Comparison of ENCODE assay signal across 24 cellular contexts in the genomic region with DNA sequence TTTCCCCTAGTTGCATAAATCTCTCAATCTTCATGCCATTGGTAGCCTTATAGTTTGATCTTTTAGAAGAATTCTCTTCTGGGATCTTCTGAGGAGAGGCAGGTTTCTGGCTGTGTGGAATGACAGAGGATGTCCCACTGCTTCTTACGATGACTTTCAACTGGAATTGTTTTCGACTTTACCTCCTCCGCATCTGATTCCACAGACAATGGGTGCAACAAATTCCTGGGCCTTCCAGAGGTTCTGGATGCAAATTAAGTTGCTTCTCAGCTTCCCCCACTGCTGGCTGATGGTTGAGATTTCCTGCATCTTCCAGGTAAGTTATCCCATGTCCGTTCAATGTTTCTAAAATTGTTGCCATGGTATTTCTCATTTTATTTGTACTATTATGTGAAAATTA.
"Had no signal": no experiment of that assay in that cellular context is flagged by ENCODE, and none has a peak within 500 bp of the region (broad histone marks: within the 10 kb centered on the region; RNA-seq: fewer than 3 reads in every experiment).

No MANE protein-coding gene starts in this region.

- H3K36me3 Mint-ChIP-seq: activated CD8-positive, alpha-beta memory T cell treated with anti-CD3 and anti-CD28 coated beads, Interleukin-2, amount 10 ng/mL, durations not matched to agents 7 days and 5 days; activated naive CD4-positive, alpha-beta T cell treated with anti-CD3 and anti-CD28 coated beads, Interleukin-2, amount 50 U/mL, for 72 hours; natural killer cell; T-cell had no signal

- ATAC-seq: activated CD8-positive, alpha-beta memory T cell treated with anti-CD3 and anti-CD28 coated beads, Interleukin-2, amount 10 ng/mL, durations not matched to agents 7 days and 5 days; activated CD8-positive, alpha-beta T cell treated with anti-CD3 and anti-CD28 coated beads for 36 hours; activated naive CD4-positive, alpha-beta T cell treated with anti-CD3 and anti-CD28 coated beads, Interleukin-2, amount 50 U/mL, for 72 hours; heart right ventricle; natural killer cell; T-cell had no signal

- H3K27ac Mint-ChIP-seq: activated CD4-positive, alpha-beta T cell treated with anti-CD3 and anti-CD28 coated beads, Interleukin-2, amount 10 ng/mL, durations not matched to agents 7 days and 5 days; activated CD8-positive, alpha-beta memory T cell treated with anti-CD3 and anti-CD28 coated beads, Interleukin-2, amount 10 ng/mL, durations not matched to agents 7 days and 5 days; activated CD8-positive, alpha-beta T cell treated with anti-CD3 and anti-CD28 coated beads for 36 hours; activated naive CD4-positive, alpha-beta T cell treated with anti-CD3 and anti-CD28 coated beads, Interleukin-2, amount 50 U/mL, for 72 hours; natural killer cell; progenitor cell of endocrine pancreas; T-cell; T-helper 2 cell treated with Interferon-gamma antibody and Interleukin-4, amounts not matched to agents 5 μg/mL and 100 μg/mL, for 36 hours had no signal

- H3K4me3 Mint-ChIP-seq: activated CD4-positive, alpha-beta T cell treated with anti-CD3 and anti-CD28 coated beads, Interleukin-2, amount 10 ng/mL, durations not matched to agents 7 days and 5 days; activated CD8-positive, alpha-beta memory T cell treated with anti-CD3 and anti-CD28 coated beads, Interleukin-2, amount 10 ng/mL, durations not matched to agents 7 days and 5 days; activated CD8-positive, alpha-beta T cell treated with anti-CD3 and anti-CD28 coated beads for 36 hours; natural killer cell; T-cell; T-helper 2 cell treated with Interferon-gamma antibody and Interleukin-4, amounts not matched to agents 5 μg/mL and 100 μg/mL, for 36 hours had no signal

- H3K9me3 Mint-ChIP-seq: activated CD4-positive, alpha-beta T cell treated with anti-CD3 and anti-CD28 coated beads, Interleukin-2, amount 10 ng/mL, durations not matched to agents 7 days and 5 days; natural killer cell; T-helper 2 cell treated with Interferon-gamma antibody and Interleukin-4, amounts not matched to agents 5 μg/mL and 100 μg/mL, for 36 hours had no signal

- H3K4me1 ChIP-seq: spleen had no signal

- H3K4me1 Mint-ChIP-seq: activated CD4-positive, alpha-beta T cell treated with anti-CD3 and anti-CD28 coated beads, Interleukin-2, amount 10 ng/mL, durations not matched to agents 7 days and 5 days; activated CD8-positive, alpha-beta memory T cell treated with anti-CD3 and anti-CD28 coated beads, Interleukin-2, amount 10 ng/mL, durations not matched to agents 7 days and 5 days; natural killer cell; T-cell had no signal

- H3K27me3 Mint-ChIP-seq: activated CD4-positive, alpha-beta T cell treated with anti-CD3 and anti-CD28 coated beads, Interleukin-2, amount 10 ng/mL, durations not matched to agents 7 days and 5 days; progenitor cell of endocrine pancreas; T-cell had no signal

- H3K4me3 ChIP-seq: dorsolateral prefrontal cortex, heart right ventricle, left ventricle myocardium inferior, spleen had no signal

- H3K27ac ChIP-seq: dorsolateral prefrontal cortex, epithelial cell of prostate, heart right ventricle, spleen, VCaP had no signal

- DNase-seq: activated CD4-positive, alpha-beta T cell treated with anti-CD3 and anti-CD28 coated beads, Interleukin-2, amount 10 ng/mL, durations not matched to agents 7 days and 5 days; activated CD4-positive, CD25-positive, alpha-beta regulatory T cell treated with anti-CD3 and anti-CD28 coated beads, Interleukin-2, amount 50 U/mL, for 72 hours; activated CD8-positive, alpha-beta memory T cell treated with anti-CD3 and anti-CD28 coated beads, Interleukin-2, amount 10 ng/mL, durations not matched to agents 7 days and 5 days; activated CD8-positive, alpha-beta T cell treated with anti-CD3 and anti-CD28 coated beads for 36 hours; activated gamma-delta T cell treated with Interleukin-2 at 50 U/mL for 16 hours; activated T-cell treated with anti-CD3 and anti-CD28 coated beads for 4 hours; aorta; brain microvascular endothelial cell; caudate nucleus; dorsolateral prefrontal cortex; heart right ventricle; left ventricle myocardium inferior; midbrain; natural killer cell; retina; spleen; stimulated activated CD4-positive, alpha-beta T cell treated with anti-CD3 and anti-CD28 coated beads, Interleukin-4, amount 100 ng/mL, for 1 hour; stimulated activated naive CD4-positive, alpha-beta T cell treated with Interleukin-2 at 50 U/mL for 16 hours; T-cell had no signal

- H3K36me3 ChIP-seq: brain microvascular endothelial cell, heart right ventricle, left ventricle myocardium inferior, spleen had no signal

- H3K27me3 ChIP-seq: brain microvascular endothelial cell, dorsolateral prefrontal cortex, heart right ventricle, spleen had no signal
